ENCODE assay signal across 21 cellular contexts in genomic region chr15:72847806-72848205, GRCh38.
"Had no signal": no experiment of that assay in that cellular context is flagged by ENCODE, and none has a peak within 500 bp of the region (broad histone marks: within the 10 kb centered on the region; RNA-seq: fewer than 3 reads in every experiment).

No MANE protein-coding gene starts in this region.

- H3K27ac Mint-ChIP-seq: natural killer cell treated with Interleukin-12 subunit alpha and Interleukin-12 subunit beta and Interleukin-15 and Interleukin-18, amount 100 ng/mL, for 72 hours; stimulated activated memory B cell treated with anti-CD40 and anti-IgM and Interleukin-4, amounts not matched to agents 10 μg/mL and 1 μg/mL and 100 μg/mL, for 72 hours; stimulated activated naive CD8-positive, alpha-beta T cell treated with anti-CD3 and anti-CD28 coated beads, Interleukin-15, Interleukin-2, amounts not matched to agents 100 ng/mL and 50 ng/mL, for 24 hours had no signal

- H3K27ac ChIP-seq: foreskin keratinocyte, neutrophil, spleen, tibial artery, upper lobe of left lung, vagina had no signal

- H3K9me3 Mint-ChIP-seq: natural killer cell treated with Interleukin-12 subunit alpha and Interleukin-12 subunit beta and Interleukin-15 and Interleukin-18, amount 100 ng/mL, for 72 hours; stimulated activated memory B cell treated with anti-CD40 and anti-IgM and Interleukin-4, amounts not matched to agents 10 μg/mL and 1 μg/mL and 100 μg/mL, for 72 hours had no signal

- DNase-seq: dermis blood vessel endothelial cell; erythroblast; foreskin keratinocyte; left colon; left ventricle myocardium superior; mesenchymal stem cell; midbrain; posterior cingulate gyrus; spleen; stimulated activated CD4-positive, alpha-beta T cell treated with anti-CD3 and anti-CD28 coated beads, Interleukin-15, amount 100 ng/mL, for 24 hours; stimulated activated CD4-positive, alpha-beta T cell treated with anti-CD3 and anti-CD28 coated beads, Interleukin-1b, Interleukin-23, amount 100 ng/mL, for 48 hours; stimulated activated CD4-positive, alpha-beta T cell treated with anti-CD3 and anti-CD28 coated beads, Interleukin-4, amount 100 ng/mL, for 24 hours; tibial artery; upper lobe of left lung had no signal

- H3K4me3 ChIP-seq: lung, spleen, tibial artery, upper lobe of left lung, vagina had no signal

- H3K4me1 Mint-ChIP-seq: stimulated activated memory B cell treated with anti-CD40 and anti-IgM and Interleukin-4, amounts not matched to agents 10 μg/mL and 1 μg/mL and 100 μg/mL, for 72 hours had no signal

- H3K27me3 ChIP-seq: tibial artery, upper lobe of left lung, vagina had no signal

- H3K36me3 ChIP-seq: neutrophil, spleen, tibial artery, upper lobe of left lung, vagina had no signal

- H3K4me1 ChIP-seq: foreskin keratinocyte, upper lobe of left lung, vagina had no signal

- H3K36me3 Mint-ChIP-seq: stimulated activated memory B cell treated with anti-CD40 and anti-IgM and Interleukin-4, amounts not matched to agents 10 μg/mL and 1 μg/mL and 100 μg/mL, for 72 hours had no signal

- H3K9me3 ChIP-seq: neutrophil, spleen, tibial artery, upper lobe of left lung, vagina had no signal

- H3K4me3 Mint-ChIP-seq: natural killer cell treated with Interleukin-12 subunit alpha and Interleukin-12 subunit beta and Interleukin-15 and Interleukin-18, amount 100 ng/mL, for 72 hours; stimulated activated memory B cell treated with anti-CD40 and anti-IgM and Interleukin-4, amounts not matched to agents 10 μg/mL and 1 μg/mL and 100 μg/mL, for 72 hours; stimulated activated naive CD8-positive, alpha-beta T cell treated with anti-CD3 and anti-CD28 coated beads, Interleukin-15, Interleukin-2, amounts not matched to agents 100 ng/mL and 50 ng/mL, for 24 hours had no signal

- ATAC-seq: foreskin keratinocyte; left colon; left ventricle myocardium superior; natural killer cell treated with Interleukin-12 subunit alpha and Interleukin-12 subunit beta and Interleukin-15 and Interleukin-18, amount 100 ng/mL, for 72 hours; sciatic nerve; stimulated activated memory B cell treated with anti-CD40 and anti-IgM and Interleukin-4, amounts not matched to agents 10 μg/mL and 1 μg/mL and 100 μg/mL, for 72 hours had no signal
